Comparison of ENCODE assay signal across 8 cellular contexts in genomic region chr19:46863818-46864629, GRCh38. TPM values are rescaled to one million over a fixed set of nuclear protein-coding genes. Genes with fewer than 3 reads are reported as not detected.
A peak's percentile ranks its signal among the peaks of the same experiment; 100 is the strongest.
DNase-seq lines count a peak whose midpoint lies in the region; ATAC-seq and TF ChIP-seq lines count a peak whose summit lies in the region.

No MANE protein-coding gene starts in this region.

- no peak for TF ChIP-seq CTCF in thoracic aorta (IDR thresholded peaks at IDR 0.05)

- H3K9ac ChIP-seq in iPS-18a (ENCODE audit: low read length) = peak overlapping the region; percentile 12

- DNase-seq in NCI-H510A treated with DMSO at 0.1 percent for 48 hours (lab: John Stamatoyannopoulos, UW) = peak; percentile 37
- DNase-seq in NCI-H510A (lab: John Stamatoyannopoulos, UW) = no peak
- DNase-seq in SW480 (ENCODE audit: low spot score) = peak; percentile 74
- no peak for DNase-seq in thoracic aorta (ENCODE audit: low spot score)
- DNase-seq in central memory CD4-positive, alpha-beta T cell = no peak
- no peak for DNase-seq in cerebellar nuclear complex (lab: John Stamatoyannopoulos, UW)

- no peaks in the 10 kb centered on the region for H3K36me3 ChIP-seq in iPS-18a (ENCODE audit: control insufficient read depth, low read depth, low read length)
- H3K36me3 ChIP-seq in thoracic aorta = no peaks in the 10 kb centered on the region

- no peaks in the 10 kb centered on the region for H3K27me3 ChIP-seq in iPS-18a (ENCODE audit: control insufficient read depth, insufficient read depth, low read length)
- H3K27me3 ChIP-seq in thoracic aorta (replicated peaks; ENCODE audit: insufficient read depth) = no peaks in the 10 kb centered on the region

- H3K4me3 ChIP-seq in iPS-18a (ENCODE audit: low read length) = peak overlapping the region; percentile 78
- peak overlapping the region; percentile 97 for H3K4me3 ChIP-seq in thoracic aorta

- H3K4me1 ChIP-seq in iPS-18a (ENCODE audit: control insufficient read depth, low read depth, low read length) = peaks cover 32% of the 10 kb centered on the region
- peaks cover 45 to 63% of the 10 kb centered on the region in 2 donors for H3K4me1 ChIP-seq in thoracic aorta (ENCODE audit: control insufficient read depth in 1 of 2, low read depth in 2 of 2)

- ATAC-seq in thoracic aorta (ENCODE audit: insufficient number of reproducible peaks, low FRiP score, low read depth) = no peak
- ATAC-seq in HG02642 (IDR thresholded peaks at IDR 0.05; ENCODE audit: poor library complexity, unreplicated experiment) = no peak

- H3K27ac ChIP-seq in iPS-18a (ENCODE audit: low read length) (peak overlapping the region; percentile 44), thoracic aorta (peak overlapping the region; percentile 57 to 98)

- H3K9me3 ChIP-seq in iPS-18a (ENCODE audit: control insufficient read depth, low read depth, low read length) (no peaks in the 10 kb centered on the region), thoracic aorta (no peaks in the 10 kb centered on the region)

RNA-seq across cellular contexts. Expression of gene ARHGAP35, which starts 3.2 kb away (rescaled TPM):
- 10 to 100 TPM; 42.9 to 51.1 TPM for total RNA-seq in thoracic aorta

RNA-seq across cellular contexts. Expression of gene AP2S1, which starts 13.4 kb away (rescaled TPM):
- total RNA-seq in thoracic aorta = 10 to 100 TPM; 76.5 to 93.8 TPM

Comparison
In these comparisons a context has a peak if more than half of its experiments do, and no peak if none do; other contexts are left out.
1. DNase-seq: peak in NCI-H510A treated with DMSO at 0.1 percent for 48 hours (single experiment) and SW480 (single experiment); none in NCI-H510A (single experiment), thoracic aorta (single experiment), central memory CD4-positive, alpha-beta T cell (single experiment) and cerebellar nuclear complex (0 of 2).